Comparison of ENCODE assay signal across 27 cellular contexts in genomic region chr2:129302815-129303214, GRCh38.
"Had no signal": no experiment of that assay in that cellular context is flagged by ENCODE, and none has a peak within 500 bp of the region (broad histone marks: within the 10 kb centered on the region; RNA-seq: fewer than 3 reads in every experiment).

No MANE protein-coding gene starts in this region.

- ATAC-seq: left colon; lower lobe of right lung; natural killer cell; right lobe of liver; stimulated activated effector memory CD8-positive, alpha-beta T cell treated with anti-CD3 and anti-CD28 coated beads, Interleukin-12 subunit alpha, Interleukin-12 subunit beta, amount 100 ng/mL, for 72 hours had no signal

- H3K9me3 Mint-ChIP-seq: natural killer cell; stimulated activated effector memory CD8-positive, alpha-beta T cell treated with anti-CD3 and anti-CD28 coated beads, Interleukin-12 subunit alpha, Interleukin-12 subunit beta, amount 100 ng/mL, for 72 hours; stimulated activated naive CD8-positive, alpha-beta T cell treated with anti-CD3 and anti-CD28 coated beads, Interleukin-15, Interleukin-2, amounts not matched to agents 100 ng/mL and 50 ng/mL, for 24 hours; type B pancreatic cell had no signal

- H3K36me3 ChIP-seq: heart left ventricle, left lung, lower lobe of right lung, pancreas, prostate gland, right lobe of liver, spleen, suprapubic skin, thoracic aorta, tibial nerve, uterus had no signal

- H3K4me1 Mint-ChIP-seq: immature natural killer cell; naive B cell; natural killer cell; stimulated activated effector memory CD8-positive, alpha-beta T cell treated with anti-CD3 and anti-CD28 coated beads, Interleukin-12 subunit alpha, Interleukin-12 subunit beta, amount 100 ng/mL, for 72 hours had no signal

- H3K4me1 ChIP-seq: left lung, pancreas, prostate gland, right lobe of liver, spleen, uterus had no signal

- H3K4me3 Mint-ChIP-seq: immature natural killer cell; mesothelial cell of epicardium; naive B cell; natural killer cell; stimulated activated effector memory CD8-positive, alpha-beta T cell treated with anti-CD3 and anti-CD28 coated beads, Interleukin-12 subunit alpha, Interleukin-12 subunit beta, amount 100 ng/mL, for 72 hours; stimulated activated naive CD8-positive, alpha-beta T cell treated with anti-CD3 and anti-CD28 coated beads, Interleukin-15, Interleukin-2, amounts not matched to agents 100 ng/mL and 50 ng/mL, for 24 hours; type B pancreatic cell had no signal

- H3K36me3 Mint-ChIP-seq: immature natural killer cell; naive B cell; natural killer cell; stimulated activated effector memory CD8-positive, alpha-beta T cell treated with anti-CD3 and anti-CD28 coated beads, Interleukin-12 subunit alpha, Interleukin-12 subunit beta, amount 100 ng/mL, for 72 hours; type B pancreatic cell had no signal

- H3K27ac Mint-ChIP-seq: immature natural killer cell; mesothelial cell of epicardium; naive B cell; natural killer cell; stimulated activated effector memory CD8-positive, alpha-beta T cell treated with anti-CD3 and anti-CD28 coated beads, Interleukin-12 subunit alpha, Interleukin-12 subunit beta, amount 100 ng/mL, for 72 hours; stimulated activated naive CD8-positive, alpha-beta T cell treated with anti-CD3 and anti-CD28 coated beads, Interleukin-15, Interleukin-2, amounts not matched to agents 100 ng/mL and 50 ng/mL, for 24 hours; type B pancreatic cell had no signal

- H3K27ac ChIP-seq: left lung, lower lobe of right lung, pancreas, prostate gland, right lobe of liver, spleen, tibial nerve, uterus had no signal

- H3K27me3 Mint-ChIP-seq: stimulated activated naive CD8-positive, alpha-beta T cell treated with anti-CD3 and anti-CD28 coated beads, Interleukin-15, Interleukin-2, amounts not matched to agents 100 ng/mL and 50 ng/mL, for 24 hours; type B pancreatic cell had no signal

- DNase-seq: heart left ventricle; hypothalamus; immature natural killer cell; kidney; left colon; left lung; lower lobe of right lung; mammary epithelial cell; mesendoderm; naive B cell; natural killer cell; pancreas; posterior cingulate gyrus; right lobe of liver; small intestine; spleen; stimulated activated CD4-positive, alpha-beta T cell treated with anti-CD3 and anti-CD28 coated beads, Interleukin-4, amount 100 ng/mL, for 24 hours; stimulated activated naive CD4-positive, alpha-beta T cell; uterus had no signal

- H3K27me3 ChIP-seq: heart left ventricle, left lung, right lobe of liver, spleen, suprapubic skin, tibial nerve, uterus had no signal

- H3K9me3 ChIP-seq: left lung, lower lobe of right lung, pancreas, prostate gland, right lobe of liver, suprapubic skin, thoracic aorta, uterus had no signal

- H3K4me3 ChIP-seq: heart left ventricle, left lung, lower lobe of right lung, pancreas, prostate gland, right lobe of liver, spleen, suprapubic skin, thoracic aorta, tibial nerve, uterus had no signal
